In genomic region chr2:59756145-59756544, GRCh38 we compare ENCODE assay signal across 31 cellular contexts.
"Had no signal": no experiment of that assay in that cellular context is flagged by ENCODE, and none has a peak within 500 bp of the region (broad histone marks: within the 10 kb centered on the region; RNA-seq: fewer than 3 reads in every experiment).

No MANE protein-coding gene starts in this region.

- DNase-seq: activated CD4-positive, alpha-beta memory T cell treated with anti-CD3 and anti-CD28 coated beads, Interleukin-2, amount 10 ng/mL, durations not matched to agents 7 days and 5 days; activated CD4-positive, alpha-beta T cell treated with anti-CD3 and anti-CD28 coated beads for 1 hour; activated CD4-positive, alpha-beta T cell treated with anti-CD3 and anti-CD28 coated beads for 48 hours; activated CD4-positive, CD25-positive, alpha-beta regulatory T cell; activated CD8-positive, alpha-beta memory T cell treated with anti-CD3 and anti-CD28 coated beads for 24 hours; activated CD8-positive, alpha-beta memory T cell treated with anti-CD3 and anti-CD28 coated beads, Interleukin-2, amount 10 ng/mL, durations not matched to agents 7 days and 5 days; activated CD8-positive, alpha-beta memory T cell treated with anti-CD3 and anti-CD28 coated beads, Interleukin-2, amount 50 U/mL, for 48 hours; activated effector memory CD4-positive, alpha-beta T cell treated with Interleukin-2 at 50 U/mL for 16 hours; activated naive CD4-positive, alpha-beta T cell treated with anti-CD3 and anti-CD28 coated beads, Interleukin-2, amount 50 U/mL, for 16 hours; activated naive CD8-positive, alpha-beta T cell treated with anti-CD3 and anti-CD28 coated beads for 36 hours; activated T-cell treated with anti-CD3 and anti-CD28 coated beads, Interleukin-2, amount 50 U/mL, for 48 hours; amniotic stem cell; aorta; brain microvascular endothelial cell; central memory CD4-positive, alpha-beta T cell; NCI-H1105; NCI-H1417 treated with DMSO at 0.1 percent for 48 hours; NCI-H187 treated with DMSO at 0.1 percent for 48 hours; NCI-H2081; NCI-H2171 treated with DMSO at 0.1 percent for 48 hours; NCI-H2227 treated with DMSO at 0.1 percent for 48 hours; NCI-H510A treated with DMSO at 0.1 percent for 48 hours; NCI-H69; OCI-M1; SHP77 treated with DMSO at 0.1 percent for 48 hours; SW 1271; T-helper 1 cell; T-helper 2 cell; T-helper 9 cell; WERI-Rb-1 had no signal

- ATAC-seq: activated CD8-positive, alpha-beta memory T cell treated with anti-CD3 and anti-CD28 coated beads, Interleukin-2, amount 10 ng/mL, durations not matched to agents 7 days and 5 days had no signal

- H3K9me3 Mint-ChIP-seq: activated CD4-positive, alpha-beta memory T cell treated with anti-CD3 and anti-CD28 coated beads, Interleukin-2, amount 10 ng/mL, durations not matched to agents 7 days and 5 days; activated naive CD8-positive, alpha-beta T cell treated with anti-CD3 and anti-CD28 coated beads for 36 hours had no signal

- H3K27me3 ChIP-seq: brain microvascular endothelial cell had no signal

- H3K27ac Mint-ChIP-seq: activated CD4-positive, alpha-beta memory T cell treated with anti-CD3 and anti-CD28 coated beads, Interleukin-2, amount 10 ng/mL, durations not matched to agents 7 days and 5 days; activated CD8-positive, alpha-beta memory T cell treated with anti-CD3 and anti-CD28 coated beads, Interleukin-2, amount 10 ng/mL, durations not matched to agents 7 days and 5 days; activated naive CD8-positive, alpha-beta T cell treated with anti-CD3 and anti-CD28 coated beads for 36 hours had no signal

- H3K4me1 Mint-ChIP-seq: activated CD4-positive, alpha-beta memory T cell treated with anti-CD3 and anti-CD28 coated beads, Interleukin-2, amount 10 ng/mL, durations not matched to agents 7 days and 5 days; activated CD8-positive, alpha-beta memory T cell treated with anti-CD3 and anti-CD28 coated beads, Interleukin-2, amount 10 ng/mL, durations not matched to agents 7 days and 5 days; activated naive CD8-positive, alpha-beta T cell treated with anti-CD3 and anti-CD28 coated beads for 36 hours had no signal

- H3K36me3 ChIP-seq: brain microvascular endothelial cell, WERI-Rb-1 had no signal

- H3K27ac ChIP-seq: brain microvascular endothelial cell, KMS-11, WERI-Rb-1 had no signal

- H3K4me3 Mint-ChIP-seq: activated CD4-positive, alpha-beta memory T cell treated with anti-CD3 and anti-CD28 coated beads, Interleukin-2, amount 10 ng/mL, durations not matched to agents 7 days and 5 days; activated CD8-positive, alpha-beta memory T cell treated with anti-CD3 and anti-CD28 coated beads, Interleukin-2, amount 10 ng/mL, durations not matched to agents 7 days and 5 days; activated naive CD8-positive, alpha-beta T cell treated with anti-CD3 and anti-CD28 coated beads for 36 hours had no signal

- H3K36me3 Mint-ChIP-seq: activated CD8-positive, alpha-beta memory T cell treated with anti-CD3 and anti-CD28 coated beads, Interleukin-2, amount 10 ng/mL, durations not matched to agents 7 days and 5 days; activated naive CD8-positive, alpha-beta T cell treated with anti-CD3 and anti-CD28 coated beads for 36 hours had no signal
